Comparison of ENCODE assay signal across 9 cellular contexts in genomic region chr11:79436911-79437273, GRCh38. TPM values are rescaled to one million over a fixed set of nuclear protein-coding genes. Genes with fewer than 3 reads are reported as not detected.
DNase-seq lines count a peak whose midpoint lies in the region; ATAC-seq, FAIRE-seq and TF ChIP-seq lines count a peak whose summit lies in the region.
"Had no signal": no experiment of that assay in that cellular context is flagged by ENCODE, and none has a peak within 500 bp of the region (broad histone marks: within the 10 kb centered on the region; RNA-seq: fewer than 3 reads in every experiment).

No MANE protein-coding gene starts in this region.

- POLR2A ChIA-PET in HepG2 (lab: Yijun Ruan, JAX), result no interaction called here

- WGBS in right lobe of liver (ENCODE audit: insufficient coverage, low coverage, low lambda C conversion rate, missing lambda C conversion rate), result 9% methylated on average over 10 of the region's 10 CpGs
- 35% methylated on average over 10 of the region's 10 CpGs for WGBS in HepG2 (ENCODE audit: low lambda C conversion rate)

- intact Hi-C loops in right lobe of liver (cut with DNase I) (no loop called here), HepG2 (cut with micrococcal nuclease; ENCODE audit: unreplicated experiment) (no loop called here), vagina (cut with DNase I) (no loop called here)

- H3K4me3 ChIP-seq in right lobe of liver, result peak overlapping the region; percentile 7 to 41 (median 26)
- H3K4me3 ChIP-seq in HepG2 (replicated peaks in 1 of 3; ENCODE audit: insufficient read depth in 1 of 3, low read depth in 2 of 3, low read length in 3 of 3), result no peak overlapping the region
- H3K4me3 ChIP-seq in endocrine pancreas (ENCODE audit: control insufficient read depth, insufficient read depth, low read length), result no peak overlapping the region
- H3K4me3 ChIP-seq in vagina, result peak overlapping the region; percentile 52 to 62

- H3K79me2 ChIP-seq in HepG2 (ENCODE audit: insufficient read depth, low read length), result no peaks in the 10 kb centered on the region

- in situ Hi-C loops in HepG2 (cut with HindIII; ENCODE audit: extremely low pct_ligation_motif_present, low pct_unique_long_range_greater_than_20kb), result no loop called here
- in situ Hi-C loops in ACHN (cut with HindIII; ENCODE audit: low pct_ligation_motif_present, low pct_unique_long_range_greater_than_20kb, low sequenced_read_pairs), result no loop called here

- H3K27me3 ChIP-seq in right lobe of liver, result peaks cover 2 to 32% of the 10 kb centered on the region in 2 donors
- H3K27me3 ChIP-seq in HepG2 (ENCODE audit: control insufficient read depth in 1 of 2, insufficient read depth in 2 of 2, low read length in 2 of 2), result peaks cover 3 to 52% of the 10 kb centered on the region in 2 experiments
- H3K27me3 ChIP-seq in endocrine pancreas (ENCODE audit: control insufficient read depth, insufficient read depth, low read length), result no peaks in the 10 kb centered on the region
- no peaks in the 10 kb centered on the region for H3K27me3 ChIP-seq in vagina

- H3K4me2 ChIP-seq in HepG2 (ENCODE audit: low read depth, low read length), result no peak overlapping the region

- ATAC-seq in right lobe of liver (no peak), HepG2 (no peak), naive B cell (ENCODE audit: low read depth in 2 of 2) (no peak), HG03159 (IDR thresholded peaks at IDR 0.05; ENCODE audit: unreplicated experiment) (no peak)

- H3K9ac ChIP-seq in HepG2 (ENCODE audit: insufficient read depth, low read depth, low read length) (no peak overlapping the region), endocrine pancreas (ENCODE audit: control insufficient read depth, insufficient read depth, low read length) (peak overlapping the region; percentile 3)

- no peak for DNase-seq in right lobe of liver
- DNase-seq in HepG2 (ENCODE audit: low spot score), result no peak
- no peak for DNase-seq in naive B cell
- DNase-seq in vagina (ENCODE audit: extremely low spot score in 2 of 2), result no peak
- no peak for DNase-seq in NCI-H2196 treated with DMSO at 0.1 percent for 48 hours (lab: John Stamatoyannopoulos, UW; ENCODE audit: unreplicated experiment)
- DNase-seq in ACHN, result no peak
- DNase-seq: activated CD4-positive, CD25-positive, alpha-beta regulatory T cell had no signal

- H3K4me1 Mint-ChIP-seq in naive B cell, result peaks cover 27 to 43% (median 34%) of the 10 kb centered on the region in 3 donors

- H3K27ac Mint-ChIP-seq in naive B cell, result peak overlapping the region in 1 of 6 donors; percentile 70

- H3K36me3 ChIP-seq in right lobe of liver (no peaks in the 10 kb centered on the region), HepG2 (replicated peaks in 1 of 2; ENCODE audit: control insufficient read depth in 1 of 2, insufficient read depth in 2 of 2, low read length in 2 of 2) (no peaks in the 10 kb centered on the region), endocrine pancreas (ENCODE audit: control insufficient read depth, insufficient read depth, low read length) (no peaks in the 10 kb centered on the region), vagina (no peaks in the 10 kb centered on the region)

- H3K27me3 Mint-ChIP-seq in naive B cell, result peaks cover 57 to 72% (median 57%) of the 10 kb centered on the region in 3 donors

- H3K36me3 Mint-ChIP-seq in naive B cell, result peaks cover 0 to 11% of the 10 kb centered on the region in 2 donors

- TF ChIP-seq POLR2A in right lobe of liver (IDR thresholded peaks at IDR 0.05) (no peak), HepG2 (IDR thresholded peaks at IDR 0.05; ENCODE audit: insufficient read depth in 1 of 2, low read depth in 2 of 2, low read length in 2 of 2) (no peak), vagina (IDR thresholded peaks at IDR 0.05) (no peak)

- BruUV-seq in HepG2 (replicated peaks; lab: Mats Ljungman, UMichigan), result no TSS peak

- H2AFZ ChIP-seq in HepG2 (ENCODE audit: low read length), result no peak overlapping the region

- CTCF ChIA-PET in HepG2 (lab: Yijun Ruan, JAX; ENCODE audit: low intra/inter-chr PET ratio, low total read pairs), result no interaction called here

- H3K4me3 Mint-ChIP-seq in naive B cell, result peak overlapping the region; percentile 42 to 94 (median 75)

- TF ChIP-seq EP300 in HepG2 (IDR thresholded peaks at IDR 0.05; ENCODE audit: low read depth in 2 of 2, low read length in 2 of 2) (no peak), HepG2 (CRISPR knock-in tag; IDR thresholded peaks at IDR 0.05; ENCODE audit: borderline replicate concordance) (no peak)

- H3K27ac ChIP-seq in right lobe of liver, result no peak overlapping the region
- no peak overlapping the region for H3K27ac ChIP-seq in HepG2 (ENCODE audit: extremely low read length, insufficient read depth, low read length)
- H3K27ac ChIP-seq in vagina, result peak overlapping the region; percentile 92

- H3K4me1 ChIP-seq in right lobe of liver, result peaks cover 0 to 40% (median 6%) of the 10 kb centered on the region in 4 donors
- no peaks in the 10 kb centered on the region for H3K4me1 ChIP-seq in HepG2 (ENCODE audit: insufficient read depth, low read length)
- no peaks in the 10 kb centered on the region for H3K4me1 ChIP-seq in endocrine pancreas (ENCODE audit: control insufficient read depth, insufficient read depth, low read length)
- H3K4me1 ChIP-seq in vagina, result peaks cover 44% of the 10 kb centered on the region

- H3K9me3 Mint-ChIP-seq in naive B cell, result peaks cover 0 to 23% (median 2%) of the 10 kb centered on the region in 7 donors

- TF ChIP-seq CTCF in right lobe of liver (IDR thresholded peaks at IDR 0.05) (no peak), HepG2 (CRISPR knock-in tag; IDR thresholded peaks at IDR 0.05) (no peak), vagina (IDR thresholded peaks at IDR 0.05) (no peak)

- H3K9me3 ChIP-seq in right lobe of liver (no peaks in the 10 kb centered on the region), HepG2 (ENCODE audit: low read length) (no peaks in the 10 kb centered on the region), endocrine pancreas (ENCODE audit: control insufficient read depth, low read length) (no peaks in the 10 kb centered on the region), vagina (no peaks in the 10 kb centered on the region)

- no peak for FAIRE-seq in HepG2 (lab: Jason Lieb, UNC)

- TF ChIP-seq RAD21 in HepG2 (CRISPR knock-in tag; IDR thresholded peaks at IDR 0.05), result no peak

- no peaks in the 10 kb centered on the region for H4K20me1 ChIP-seq in HepG2 (ENCODE audit: insufficient read depth, low read length)

TF ChIP-seq in HepG2, 621 proteins besides CTCF, POLR2A, EP300 and RAD21 (continues in another document):
- no peak for TF ChIP-seq ZSCAN31 (CRISPR knock-in tag; IDR thresholded peaks at IDR 0.05; ENCODE audit: low read depth)
- TF ChIP-seq, protein P1, sequence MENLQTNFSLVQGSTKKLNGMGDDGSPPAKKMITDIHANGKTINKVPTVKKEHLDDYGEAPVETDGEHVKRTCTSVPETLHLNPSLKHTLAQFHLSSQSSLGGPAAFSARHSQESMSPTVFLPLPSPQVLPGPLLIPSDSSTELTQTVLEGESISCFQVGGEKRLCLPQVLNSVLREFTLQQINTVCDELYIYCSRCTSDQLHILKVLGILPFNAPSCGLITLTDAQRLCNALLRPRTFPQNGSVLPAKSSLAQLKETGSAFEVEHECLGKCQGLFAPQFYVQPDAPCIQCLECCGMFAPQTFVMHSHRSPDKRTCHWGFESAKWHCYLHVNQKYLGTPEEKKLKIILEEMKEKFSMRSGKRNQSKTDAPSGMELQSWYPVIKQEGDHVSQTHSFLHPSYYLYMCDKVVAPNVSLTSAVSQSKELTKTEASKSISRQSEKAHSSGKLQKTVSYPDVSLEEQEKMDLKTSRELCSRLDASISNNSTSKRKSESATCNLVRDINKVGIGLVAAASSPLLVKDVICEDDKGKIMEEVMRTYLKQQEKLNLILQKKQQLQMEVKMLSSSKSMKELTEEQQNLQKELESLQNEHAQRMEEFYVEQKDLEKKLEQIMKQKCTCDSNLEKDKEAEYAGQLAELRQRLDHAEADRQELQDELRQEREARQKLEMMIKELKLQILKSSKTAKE (CRISPR knock-in tag; IDR thresholded peaks at IDR 0.05; ENCODE audit: borderline replicate concordance), result no peak
- no peak for TF ChIP-seq ADNP (CRISPR knock-in tag; IDR thresholded peaks at IDR 0.05)
- TF ChIP-seq, protein P2, sequence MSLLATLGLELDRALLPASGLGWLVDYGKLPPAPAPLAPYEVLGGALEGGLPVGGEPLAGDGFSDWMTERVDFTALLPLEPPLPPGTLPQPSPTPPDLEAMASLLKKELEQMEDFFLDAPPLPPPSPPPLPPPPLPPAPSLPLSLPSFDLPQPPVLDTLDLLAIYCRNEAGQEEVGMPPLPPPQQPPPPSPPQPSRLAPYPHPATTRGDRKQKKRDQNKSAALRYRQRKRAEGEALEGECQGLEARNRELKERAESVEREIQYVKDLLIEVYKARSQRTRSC (CRISPR knock-in tag; IDR thresholded peaks at IDR 0.05; ENCODE audit: low read depth), result no peak
- TF ChIP-seq XBP1 (CRISPR knock-in tag; IDR thresholded peaks at IDR 0.05), result no peak

RNA-seq across cellular contexts. Expression of gene TENM4, which starts 3.9 kb away (rescaled TPM):
- total RNA-seq in right lobe of liver (under 1 TPM in 4 of 6 experiments, not detected in 2; 0.04 to 0.58 (median 0.14) TPM), HepG2 (2016; rRNA removed; fragmentation: Illumina TruSeq; extraction: Trizol) (not detected in 2 replicates), vagina (12.5 TPM)
- total RNA-seq in HepG2 (2016; cell fraction: cytosol; rRNA removed; fragmentation: Illumina TruSeq; extraction: Trizol; ENCODE audit: low read depth), result not detected in 2 replicates
- not detected in 2 replicates for total RNA-seq in HepG2 (2016; cell fraction: insoluble cytoplasmic fraction; rRNA removed; fragmentation: Illumina TruSeq; extraction: Trizol)
- total RNA-seq in HepG2 (2016; cell fraction: membrane; rRNA removed; fragmentation: Illumina TruSeq; extraction: Trizol), result not detected in 2 replicates
- total RNA-seq in HepG2 (2016; cell fraction: nucleus; rRNA removed; fragmentation: Illumina TruSeq; extraction: Trizol), result not detected in 2 replicates
- polyA plus RNA-seq in HepG2 (2011; rRNA removed) (under 0.01 TPM in 1 of 2 replicates, not detected in the other), naive B cell (ENCODE audit: low read depth in 6 of 6) (1 to 10 TPM in 1 of 6 donors, not detected in 5; 3.8 TPM)
- polyA plus RNA-seq in HepG2 (2011; cell fraction: cytosol; rRNA removed), result not detected in 2 replicates
- not detected in 2 replicates for polyA plus RNA-seq in HepG2 (2011; cell fraction: nucleus; rRNA removed)
- polyA plus RNA-seq in HepG2 (2012), result not detected in 2 replicates
- polyA plus RNA-seq in HepG2 (2016; cell fraction: cytosol; fragmentation: Illumina TruSeq; extraction: Trizol; ENCODE audit: low read depth), result not detected in 2 replicates
- not detected in 2 replicates for polyA plus RNA-seq in HepG2 (2016; cell fraction: insoluble cytoplasmic fraction; fragmentation: Illumina TruSeq; extraction: Trizol; ENCODE audit: low read depth)
- polyA plus RNA-seq in HepG2 (2016; cell fraction: membrane; fragmentation: Illumina TruSeq; extraction: Trizol; ENCODE audit: low read depth), result not detected in 2 replicates
- not detected in 2 replicates for polyA plus RNA-seq in HepG2 (2016; cell fraction: nucleus; fragmentation: Illumina TruSeq; extraction: Trizol; ENCODE audit: insufficient read depth, low read depth)
- 0.07 TPM in 1 of 2 replicates, not detected in the other for polyA minus RNA-seq in HepG2 (2011; rRNA and poly(A)+ RNA removed; ENCODE audit: low replicate concordance)
- not detected in 2 replicates for polyA minus RNA-seq in HepG2 (2011; cell fraction: cytosol; rRNA and poly(A)+ RNA removed)
- not detected in 2 replicates for polyA minus RNA-seq in HepG2 (2011; cell fraction: nucleus; rRNA and poly(A)+ RNA removed)

Comparison
In these comparisons a context has a peak if more than half of its experiments do, and no peak if none do; other contexts are left out.
1. H3K4me3 ChIP-seq: peak in right lobe of liver (3 of 3) and vagina (2 of 2); none in HepG2 (0 of 3) and endocrine pancreas (single experiment).